ENCODE assay signal across 1 cellular context in the genomic region with DNA sequence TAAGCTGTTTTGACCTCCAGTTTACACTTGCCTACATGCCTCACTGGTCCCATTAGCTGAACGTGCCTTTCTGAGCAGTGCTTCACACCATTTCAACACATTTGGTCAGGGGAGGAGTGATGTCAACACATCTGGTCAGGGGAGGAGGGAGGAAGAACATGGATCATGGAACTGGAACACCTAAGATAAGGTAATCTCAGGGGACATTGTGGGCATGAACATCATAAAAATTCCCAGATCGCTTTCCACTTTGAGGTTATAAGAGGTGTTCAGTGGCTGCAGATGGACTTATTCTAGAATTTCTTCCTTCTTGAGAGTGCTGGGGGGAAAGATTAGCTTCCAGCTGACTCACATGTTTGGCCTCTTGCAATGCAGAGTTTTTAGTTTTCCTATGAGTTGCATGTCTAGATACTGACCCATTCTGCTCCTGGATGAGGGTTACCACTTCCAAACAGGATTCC.
TF ChIP-seq lines count a peak whose summit lies in the region.

No MANE protein-coding gene starts in this region.

TF ChIP-seq in A549, 52 proteins besides CTCF, POLR2A, EP300 and RAD21 (continued from another document):
- TF ChIP-seq, protein P1, sequence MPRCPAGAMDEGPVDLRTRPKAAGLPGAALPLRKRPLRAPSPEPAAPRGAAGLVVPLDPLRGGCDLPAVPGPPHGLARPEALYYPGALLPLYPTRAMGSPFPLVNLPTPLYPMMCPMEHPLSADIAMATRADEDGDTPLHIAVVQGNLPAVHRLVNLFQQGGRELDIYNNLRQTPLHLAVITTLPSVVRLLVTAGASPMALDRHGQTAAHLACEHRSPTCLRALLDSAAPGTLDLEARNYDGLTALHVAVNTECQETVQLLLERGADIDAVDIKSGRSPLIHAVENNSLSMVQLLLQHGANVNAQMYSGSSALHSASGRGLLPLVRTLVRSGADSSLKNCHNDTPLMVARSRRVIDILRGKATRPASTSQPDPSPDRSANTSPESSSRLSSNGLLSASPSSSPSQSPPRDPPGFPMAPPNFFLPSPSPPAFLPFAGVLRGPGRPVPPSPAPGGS (IDR thresholded peaks at IDR 0.05), result no peak
- TF ChIP-seq PHF8 (IDR thresholded peaks at IDR 0.05; ENCODE audit: borderline replicate concordance, low read depth) (no peak), TP53 (CRISPR knock-in tag; IDR thresholded peaks at IDR 0.05) (no peak), NPAS2 (CRISPR knock-in tag; IDR thresholded peaks at IDR 0.05; ENCODE audit: borderline replicate concordance) (no peak), FOXS1 (CRISPR knock-in tag; IDR thresholded peaks at IDR 0.05) (no peak), RFX5 (IDR thresholded peaks at IDR 0.05) (no peak), FOSL2 (IDR thresholded peaks at IDR 0.05) (no peak), FOSL2 (CRISPR knock-in tag; IDR thresholded peaks at IDR 0.05) (no peak), JUNB (IDR thresholded peaks at IDR 0.05) (no peak)
- TF ChIP-seq, protein P2, sequence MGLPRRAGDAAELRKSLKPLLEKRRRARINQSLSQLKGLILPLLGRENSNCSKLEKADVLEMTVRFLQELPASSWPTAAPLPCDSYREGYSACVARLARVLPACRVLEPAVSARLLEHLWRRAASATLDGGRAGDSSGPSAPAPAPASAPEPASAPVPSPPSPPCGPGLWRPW (IDR thresholded peaks at IDR 0.05), result no peak
